ENCODE assay signal across 10 cellular contexts in the genomic region with DNA sequence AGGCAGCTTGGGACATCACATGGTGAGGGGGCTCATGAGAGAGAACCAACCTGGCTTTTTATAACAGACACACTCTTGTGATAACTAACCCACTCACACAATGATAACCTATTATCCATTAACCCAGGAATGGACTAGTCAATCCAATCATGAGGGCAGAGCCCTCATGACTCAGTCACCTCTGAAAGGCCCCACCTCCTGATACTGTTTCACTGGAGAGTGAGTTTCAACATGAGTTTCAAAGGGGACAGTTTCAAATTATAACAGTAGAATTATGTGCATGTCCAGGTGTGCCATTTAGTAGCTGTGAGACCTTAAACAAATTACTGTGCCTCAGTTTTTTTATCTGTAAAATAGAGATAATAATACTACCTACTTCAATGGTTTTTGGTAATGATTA. TPM values are rescaled to one million over a fixed set of nuclear protein-coding genes. Genes with fewer than 3 reads are reported as not detected.
DNase-seq lines count a peak whose midpoint lies in the region; ATAC-seq, FAIRE-seq and TF ChIP-seq lines count a peak whose summit lies in the region.
"Had no signal": no experiment of that assay in that cellular context is flagged by ENCODE, and none has a peak within 500 bp of the region (broad histone marks: within the 10 kb centered on the region; RNA-seq: fewer than 3 reads in every experiment).

No MANE protein-coding gene starts in this region.

- H3K9ac ChIP-seq in MM.1S (ENCODE audit: low read length): no peak overlapping the region

- H3K27ac ChIP-seq in MM.1S (ENCODE audit: low read length) (peak overlapping the region; percentile 3; the same call in 1 of the 2 replicates), pancreas (peak overlapping the region in 2 of 4 donors; percentile 70 to 74)
- H3K27ac ChIP-seq: HL-60 had no signal

- H3K27me3 ChIP-seq in MM.1S (replicated peaks; ENCODE audit: insufficient read depth, low read length) (no peaks in the 10 kb centered on the region), pancreas (no peaks in the 10 kb centered on the region)

- TF ChIP-seq CTCF in MM.1S (IDR thresholded peaks at IDR 0.05; ENCODE audit: low read length) (no peak), pancreas (IDR thresholded peaks at IDR 0.05) (no peak)

- intact Hi-C loops in pancreas (cut with DNase I): no loop called here

- no peaks in the 10 kb centered on the region for H4K20me1 ChIP-seq in MM.1S (ENCODE audit: insufficient read depth, low read length)

- DNase-seq in activated CD4-positive, CD25-positive, alpha-beta regulatory T cell (lab: John Stamatoyannopoulos, UW): no peak
- DNase-seq in MM.1S: peak; percentile 64
- DNase-seq in pancreas: peak in 2 of 6 donors; percentile 21 to 43
- DNase-seq in NCI-H526 treated with DMSO at 0.1 percent for 48 hours (lab: John Stamatoyannopoulos, UW): no peak
- DNase-seq in Kasumi-1 (lab: John Stamatoyannopoulos, UW): no peak
- no peak for DNase-seq in activated CD4-positive, alpha-beta T cell treated with anti-CD3 and anti-CD28 coated beads for 4 hours

- H3F3A ChIP-seq in MM.1S (ENCODE audit: insufficient read depth, low read length): peaks cover 16% of the 10 kb centered on the region; the same call in 1 of the 2 replicates

- ATAC-seq in activated CD4-positive, CD25-positive, alpha-beta regulatory T cell treated with anti-CD3 and anti-CD28 coated beads, Interleukin-2, amount 50 U/mL, for 24 hours: peak; percentile 70 to 73
- ATAC-seq in HG02623 (IDR thresholded peaks at IDR 0.05; ENCODE audit: unreplicated experiment) (peak; percentile 86), pancreas (peak; percentile 76 to 82 (median 80))
- ATAC-seq: Right ventricle myocardium inferior had no signal

- no peaks in the 10 kb centered on the region for H3K79me2 ChIP-seq in MM.1S (ENCODE audit: low read length)

- H3K4me2 ChIP-seq in MM.1S (ENCODE audit: low read depth, low read length): peak overlapping the region; percentile 10; the same call in 1 of the 2 replicates

- no peak for FAIRE-seq in pancreas (lab: Jason Lieb, UNC)

- no peaks in the 10 kb centered on the region for H3K9me3 ChIP-seq in MM.1S (replicated peaks; ENCODE audit: insufficient read depth, low read length)
- no peaks in the 10 kb centered on the region for H3K9me3 ChIP-seq in pancreas

- H3K36me3 ChIP-seq in MM.1S (replicated peaks; ENCODE audit: insufficient read depth, low read length) (no peaks in the 10 kb centered on the region), pancreas (no peaks in the 10 kb centered on the region)

- H3K4me1 ChIP-seq in MM.1S (ENCODE audit: low read length) (peaks cover 61% of the 10 kb centered on the region), pancreas (peaks cover 23 to 33% (median 26%) of the 10 kb centered on the region in 3 donors)

- no peak overlapping the region for H2AFZ ChIP-seq in MM.1S (ENCODE audit: low read length)

- no peaks in the 10 kb centered on the region for H3K9me2 ChIP-seq in MM.1S (replicated peaks; ENCODE audit: insufficient read depth, low read length)

- H3K4me3 ChIP-seq in MM.1S (ENCODE audit: low read length): no peak overlapping the region
- H3K4me3 ChIP-seq in pancreas: no peak overlapping the region

RNA-seq across cellular contexts. Expression of a gene that starts 47.6 kb away (rescaled TPM):
- total RNA-seq in pancreas: 10 to 100 TPM; 19.6 to 30.5 (median 22.2) TPM
- 10 to 100 TPM; 14.4 to 19.3 TPM for polyA plus RNA-seq in pancreas
